ENCODE assay signal across 9 cellular contexts in genomic region chr5:95631991-95632675, GRCh38. TPM values are rescaled to one million over a fixed set of nuclear protein-coding genes. Genes with fewer than 3 reads are reported as not detected.
DNase-seq lines count a peak whose midpoint lies in the region; ATAC-seq and TF ChIP-seq lines count a peak whose summit lies in the region.
"Had no signal": no experiment of that assay in that cellular context is flagged by ENCODE, and none has a peak within 500 bp of the region (broad histone marks: within the 10 kb centered on the region; RNA-seq: fewer than 3 reads in every experiment).

No MANE protein-coding gene starts in this region.

- 87% methylated on average over 4 of the region's 4 CpGs for WGBS in esophagus muscularis mucosa

- H3K9ac ChIP-seq in BLaER1 treated with 17β-estradiol and CSF1 and Interleukin-3, amounts not matched to agents 10 nM and 100 nM, result no peak overlapping the region

- no peak overlapping the region for H3K4me3 ChIP-seq in BLaER1 treated with 17β-estradiol and CSF1 and Interleukin-3, amounts not matched to agents 10 nM and 100 nM
- H3K4me3 ChIP-seq in esophagus muscularis mucosa, result no peak overlapping the region

- no peak for TF ChIP-seq POLR2A in esophagus muscularis mucosa (IDR thresholded peaks at IDR 0.05; ENCODE audit: low read depth)

- intact Hi-C loops in esophagus muscularis mucosa (cut with DNase I), result no loop called here

- no peaks in the 10 kb centered on the region for H3K27me3 ChIP-seq in BLaER1 treated with 17β-estradiol and CSF1 and Interleukin-3, amounts not matched to agents 10 nM and 100 nM
- no peaks in the 10 kb centered on the region for H3K27me3 ChIP-seq in esophagus muscularis mucosa

- H3K36me3 ChIP-seq in BLaER1 treated with 17β-estradiol and CSF1 and Interleukin-3, amounts not matched to agents 10 nM and 100 nM, result no peaks in the 10 kb centered on the region
- H3K36me3 ChIP-seq in esophagus muscularis mucosa, result no peaks in the 10 kb centered on the region

- TF ChIP-seq CTCF in esophagus muscularis mucosa (IDR thresholded peaks at IDR 0.05), result no peak

- peak overlapping the region in 10 of 11 experiments; percentile 18 to 64 (median 44); a peak in 15 of 22 replicates for H3K27ac ChIP-seq in BLaER1 treated with 17β-estradiol and CSF1 and Interleukin-3, amounts not matched to agents 10 nM and 100 nM
- no peak overlapping the region for H3K27ac ChIP-seq in esophagus muscularis mucosa (replicated peaks in 1 of 4)

- H3K4me1 ChIP-seq in BLaER1 treated with 17β-estradiol and CSF1 and Interleukin-3, amounts not matched to agents 10 nM and 100 nM, result peaks cover 17 to 44% (median 36%) of the 10 kb centered on the region in 10 experiments; a peak in 19 of 20 replicates
- H3K4me1 ChIP-seq in esophagus muscularis mucosa, result peaks cover 7 to 14% (median 12%) of the 10 kb centered on the region in 4 donors

- H3K9me3 ChIP-seq in BLaER1 treated with 17β-estradiol and CSF1 and Interleukin-3, amounts not matched to agents 10 nM and 100 nM (replicated peaks in 1 of 11), result peaks cover 0 to 19% (median 10%) of the 10 kb centered on the region in 11 experiments; a peak in 11 of 22 replicates
- H3K9me3 ChIP-seq in esophagus muscularis mucosa, result no peaks in the 10 kb centered on the region

- H3K4me2 ChIP-seq in BLaER1 treated with 17β-estradiol and CSF1 and Interleukin-3, amounts not matched to agents 10 nM and 100 nM, result peak overlapping the region; percentile 19 to 69 (median 57); a peak in 20 of 22 replicates

- DNase-seq in HK-2 (ENCODE audit: unreplicated experiment) (peak; percentile 64), esophagus muscularis mucosa (ENCODE audit: extremely low spot score) (peak; percentile 83), NCI-H748 (lab: John Stamatoyannopoulos, UW; ENCODE audit: unreplicated experiment) (no peak), cerebellum (ENCODE audit: low spot score) (no peak)
- DNase-seq in activated CD4-positive, alpha-beta T cell treated with anti-CD3 and anti-CD28 coated beads, Interleukin-2, amount 50 U/mL, for 24 hours (ENCODE audit: low read depth in 1 of 2, low spot score in 1 of 2), result peak; percentile 50 to 78
- DNase-seq in stimulated activated CD4-positive, alpha-beta T cell treated with anti-CD3 and anti-CD28 coated beads, TNF-alpha, amount 100 ng/mL, for 4 hours (ENCODE audit: low read depth in 3 of 3), result peak; percentile 33 to 59 (median 58)

- no peaks in the 10 kb centered on the region for H4K20me1 ChIP-seq in BLaER1 treated with 17β-estradiol and CSF1 and Interleukin-3, amounts not matched to agents 10 nM and 100 nM

- ATAC-seq in GM21360 (IDR thresholded peaks at IDR 0.05; ENCODE audit: unreplicated experiment), result peak; percentile 81

- no peak for TF ChIP-seq EP300 in esophagus muscularis mucosa (IDR thresholded peaks at IDR 0.05)

RNA-seq across cellular contexts. Expression of gene GPR150, which starts 12.2 kb away (rescaled TPM):
- 1 to 10 TPM in 1 of 4 donors, under 1 TPM in 2, not detected in 1; 0.42 to 1.1 (median 0.92) TPM for total RNA-seq in esophagus muscularis mucosa
- total RNA-seq in cerebellum, result not detected

RNA-seq across cellular contexts. Expression of gene RFESD, which starts 14.4 kb away (rescaled TPM):
- 1 to 10 TPM in 1 of 4 donors, under 1 TPM in 3; 0.63 to 1.7 (median 0.84) TPM for total RNA-seq in esophagus muscularis mucosa
- 4.0 TPM for total RNA-seq in cerebellum

RNA-seq across cellular contexts. Expression of gene SPATA9, which starts 50.7 kb away (rescaled TPM):
- not detected for total RNA-seq in esophagus muscularis mucosa
- total RNA-seq in cerebellum, result 0.82 TPM
- total RNA-seq: mononuclear cell had no signal

Comparison
In these comparisons a context has a peak if more than half of its experiments do, and no peak if none do; other contexts are left out.
1. H3K27ac ChIP-seq: peak in BLaER1 treated with 17β-estradiol and CSF1 and Interleukin-3, amounts not matched to agents 10 nM and 100 nM (10 of 11); none in esophagus muscularis mucosa (0 of 4).
2. DNase-seq: peak in HK-2 (single experiment), activated CD4-positive, alpha-beta T cell treated with anti-CD3 and anti-CD28 coated beads, Interleukin-2, amount 50 U/mL, for 24 hours (2 of 2), esophagus muscularis mucosa (single experiment) and stimulated activated CD4-positive, alpha-beta T cell treated with anti-CD3 and anti-CD28 coated beads, TNF-alpha, amount 100 ng/mL, for 4 hours (3 of 3); none in NCI-H748 (single experiment) and cerebellum (single experiment).